In the genomic region with DNA sequence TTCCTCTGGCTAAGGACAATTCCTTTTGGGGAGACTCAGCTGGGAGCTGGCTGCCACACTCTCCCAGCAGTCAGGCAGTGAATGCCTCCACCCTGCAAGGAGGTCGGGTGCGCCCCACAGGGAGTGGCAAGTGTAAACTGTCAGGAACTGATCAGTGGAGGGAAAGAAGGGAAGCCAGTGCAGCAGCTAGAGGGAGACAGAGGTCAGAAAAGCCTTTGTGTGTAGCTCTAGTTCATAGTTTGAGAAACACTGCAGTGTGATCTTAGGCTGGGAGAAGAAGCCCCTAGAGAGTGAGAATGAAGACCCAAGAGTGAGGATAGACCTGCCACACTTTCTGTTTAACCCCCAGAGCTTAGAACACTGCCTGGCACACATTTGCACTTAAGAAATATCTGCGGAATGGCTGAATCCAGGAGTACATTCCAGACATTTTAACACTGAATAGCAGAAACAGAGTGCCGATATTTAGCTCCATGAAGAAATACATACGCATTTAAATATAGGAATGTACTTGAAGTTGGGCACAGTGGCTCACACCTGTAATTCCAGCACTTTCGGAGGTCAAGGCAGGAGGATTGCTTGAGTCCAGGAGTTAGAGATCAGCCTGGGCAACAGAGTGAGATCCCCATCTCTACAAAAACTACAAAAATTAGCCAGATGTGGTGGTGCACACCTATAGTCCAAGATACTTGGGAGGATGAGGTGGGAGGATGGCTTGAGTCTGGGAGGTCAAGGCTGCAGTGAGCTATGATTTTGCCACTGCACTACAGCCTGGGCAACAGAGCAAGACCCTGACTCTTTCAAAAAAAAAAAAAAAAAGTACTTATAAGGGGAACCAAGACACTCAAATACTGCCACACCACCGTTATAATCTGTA, we compare ENCODE assay signal across 9 cellular contexts. TPM values are rescaled to one million over a fixed set of nuclear protein-coding genes. Genes with fewer than 3 reads are reported as not detected.
DNase-seq lines count a peak whose midpoint lies in the region; ATAC-seq and TF ChIP-seq lines count a peak whose summit lies in the region.
"Had no signal": no experiment of that assay in that cellular context is flagged by ENCODE, and none has a peak within 500 bp of the region (broad histone marks: within the 10 kb centered on the region; RNA-seq: fewer than 3 reads in every experiment).

No MANE protein-coding gene starts in this region.

- no peak overlapping the region for H3K4me3 Mint-ChIP-seq in type B pancreatic cell

- H3K27me3 ChIP-seq in HCT116 (ENCODE audit: insufficient read depth, low read length) (no peaks in the 10 kb centered on the region), SJCRH30 (no peaks in the 10 kb centered on the region)

- peaks cover 0 to 14% of the 10 kb centered on the region in 2 experiments; a peak in 2 of 4 replicates for H3K4me1 ChIP-seq in HCT116 (ENCODE audit: control insufficient read depth in 1 of 2, insufficient read depth in 2 of 2, low read length in 2 of 2)
- H3K4me1 ChIP-seq in SJCRH30 = no peaks in the 10 kb centered on the region

- CTCF ChIA-PET in HCT116 (lab: Charles Lee) = interaction anchor here (0.7 to 1.6 kb wide), 6 partner anchors 30 to 391 kb away, joined by 3 to 19 read pairs (median 3); no protein-coding TSS in a partner anchor

- RAD21 ChIA-PET in HCT116 (lab: Charles Lee; ENCODE audit: low non-redundant PET in 1 of 2, low total read pairs in 2 of 2, uncharacterized antibody in 2 of 2, unreplicated experiment in 2 of 2) = interaction anchor here in 1 of 2 experiments (0.6 kb wide), 1 partner anchor 272 kb away, joined by 3 read pairs; no protein-coding TSS in a partner anchor

- ATAC-seq in HCT116 (peak; percentile 92), GM21447 (IDR thresholded peaks at IDR 0.05; ENCODE audit: unreplicated experiment) (no peak), GM21717 (IDR thresholded peaks at IDR 0.05; ENCODE audit: unreplicated experiment) (no peak)

- no peak overlapping the region for H3K27ac Mint-ChIP-seq in type B pancreatic cell

- H3K27me3 Mint-ChIP-seq in type B pancreatic cell = no peaks in the 10 kb centered on the region

- no peaks in the 10 kb centered on the region for H3K36me3 Mint-ChIP-seq in type B pancreatic cell

- TF ChIP-seq RAD21 in HCT116 (IDR thresholded peaks at IDR 0.05; ENCODE audit: low read depth) = peak; percentile 81

- H4K20me1 ChIP-seq in HCT116 (ENCODE audit: insufficient read depth) = no peaks in the 10 kb centered on the region

- intact Hi-C loops in HCT116 (cut with micrococcal nuclease) (no loop called here), head of caudate nucleus (cut with DNase I) (no loop called here)

- peak; percentile 73 for TF ChIP-seq CTCF in C4-2B (conservative IDR thresholded peaks at IDR 0.05)
- peak; percentile 57 to 72 (median 57); a peak in 5 of 6 replicates for TF ChIP-seq CTCF in HCT116 (IDR thresholded peaks at IDR 0.05 in 2 of 3, conservative IDR thresholded peaks at IDR 0.05 in 1 of 3; ENCODE audit: borderline replicate concordance in 1 of 3, insufficient read depth in 1 of 3, low read depth in 2 of 3, low read length in 2 of 3)
- peak; percentile 59 for TF ChIP-seq CTCF in type B pancreatic cell (conservative IDR thresholded peaks at IDR 0.05)

- H3K9me2 ChIP-seq in HCT116 (ENCODE audit: insufficient read depth) = no peaks in the 10 kb centered on the region

- H3K9ac ChIP-seq in HCT116 (ENCODE audit: low read length) = no peak overlapping the region

- BruUV-seq in HCT116 (replicated peaks; lab: Mats Ljungman, UMichigan) = no TSS peak

- H3K4me3 ChIP-seq in HCT116 (replicated peaks in 1 of 2; ENCODE audit: low read depth in 1 of 2, low read length in 2 of 2) (no peak overlapping the region), SJCRH30 (no peak overlapping the region)

- no peak for TF ChIP-seq POLR2A in HCT116 (IDR thresholded peaks at IDR 0.05; ENCODE audit: borderline replicate concordance, extremely low read depth, insufficient read depth, insufficient read length)

- H3K27ac ChIP-seq in C4-2B (no peak overlapping the region), HCT116 (ENCODE audit: low read depth, low read length) (no peak overlapping the region), SJCRH30 (no peak overlapping the region)

- DNase-seq in HCT116 (ENCODE audit: low read depth, low spot score) = peak; percentile 18
- peak; percentile 15 to 35 for DNase-seq in SJCRH30
- peak in 37 of 42 donors; percentile 24 to 82 (median 64) for DNase-seq in head of caudate nucleus
- no peak for DNase-seq in type B pancreatic cell (ENCODE audit: extremely low spot score, unreplicated experiment)
- no peak for DNase-seq in UCSD-AML1 (lab: John Stamatoyannopoulos, UW; ENCODE audit: unreplicated experiment)

- no peaks in the 10 kb centered on the region for H3K4me1 Mint-ChIP-seq in type B pancreatic cell (ENCODE audit: unreplicated experiment)

- no peaks in the 10 kb centered on the region for H3K79me2 ChIP-seq in HCT116 (ENCODE audit: insufficient read depth, low read length)

- H3K36me3 ChIP-seq in HCT116 (ENCODE audit: control insufficient read depth in 1 of 2, insufficient read depth in 2 of 2, low read length in 2 of 2) (no peaks in the 10 kb centered on the region), SJCRH30 (no peaks in the 10 kb centered on the region)

- POLR2A ChIA-PET in HCT116 (lab: Charles Lee) = no interaction called here

- no peaks in the 10 kb centered on the region for H3K9me3 Mint-ChIP-seq in type B pancreatic cell

- H3K4me2 ChIP-seq in HCT116 (ENCODE audit: low read length) = no peak overlapping the region

- H3K9me3 ChIP-seq in HCT116 (ENCODE audit: control insufficient read depth in 1 of 2, insufficient read depth in 1 of 2, low read depth in 1 of 2, low read length in 2 of 2) = no peaks in the 10 kb centered on the region
- no peaks in the 10 kb centered on the region for H3K9me3 ChIP-seq in SJCRH30 (replicated peaks)

- no peak overlapping the region for H2AFZ ChIP-seq in HCT116 (ENCODE audit: low read depth, low read length, poor library complexity, severe bottlenecking)

TF ChIP-seq in HCT116, 20 proteins besides CTCF, POLR2A, EP300 and RAD21:
- TF ChIP-seq CBX3 (IDR thresholded peaks at IDR 0.05; ENCODE audit: low read depth) = 0 out of 2 replicates have a peak, but pooled peaks have one; percentile 36
- TF ChIP-seq FOSL1 (IDR thresholded peaks at IDR 0.05; ENCODE audit: low read depth) = no peak

RNA-seq across cellular contexts. Expression of gene SLC5A11, which starts 11.1 kb away (rescaled TPM):
- total RNA-seq in HCT116 (2021; ENCODE audit: unreplicated experiment) = 0.47 TPM
- 0.40 and 0.48 TPM in 2 replicates for polyA plus RNA-seq in HCT116 (2012)
- 0.06 and 0.25 TPM in 2 replicates for total RNA-seq in SJCRH30 (2014; rRNA removed; shearing (Covaris generic))
- total RNA-seq in type B pancreatic cell (ENCODE audit: low replicate concordance) = 0.45 and 0.63 TPM in 2 replicates
- total RNA-seq: temporal lobe had no signal

Comparison
In these comparisons a context has a peak if more than half of its experiments do, and no peak if none do; other contexts are left out.
1. DNase-seq: peak in HCT116 (single experiment), SJCRH30 (2 of 2) and head of caudate nucleus (37 of 42); none in type B pancreatic cell (single experiment) and UCSD-AML1 (single experiment).
2. Peak in every context shown above with its lines, with median percentiles within 50 percentile points of each other: CTCF ChIP-seq.